ENCODE assay signal across 14 cellular contexts in genomic region chr21:32328595-32328994, GRCh38. TPM values are rescaled to one million over a fixed set of nuclear protein-coding genes. Genes with fewer than 3 reads are reported as not detected.
A peak's percentile ranks its signal among the peaks of the same experiment; 100 is the strongest.
DNase-seq lines count a peak whose midpoint lies in the region; ATAC-seq and TF ChIP-seq lines count a peak whose summit lies in the region.
"Had no signal": no experiment of that assay in that cellular context is flagged by ENCODE, and none has a peak within 500 bp of the region (broad histone marks: within the 10 kb centered on the region; RNA-seq: fewer than 3 reads in every experiment).

No MANE protein-coding gene starts in this region.

- TF ChIP-seq CTCF in esophagus squamous epithelium (IDR thresholded peaks at IDR 0.05): no peak

- H3K9me3 ChIP-seq in esophagus squamous epithelium: no peaks in the 10 kb centered on the region
- no peaks in the 10 kb centered on the region for H3K9me3 ChIP-seq in muscle layer of duodenum (ENCODE audit: control insufficient read depth in 1 of 2, low read length in 2 of 2)

- H3K9me3 Mint-ChIP-seq in activated naive CD4-positive, alpha-beta T cell treated with anti-CD3 and anti-CD28 coated beads, Interleukin-2, amount 50 U/mL, for 72 hours: no peaks in the 10 kb centered on the region
- H3K9me3 Mint-ChIP-seq: CD8-positive, alpha-beta memory T cell had no signal

- TF ChIP-seq POLR2A in esophagus squamous epithelium (IDR thresholded peaks at IDR 0.05): no peak

- H3K27ac Mint-ChIP-seq in activated naive CD4-positive, alpha-beta T cell treated with anti-CD3 and anti-CD28 coated beads, Interleukin-2, amount 50 U/mL, for 72 hours: peak overlapping the region in 1 of 2 donors; percentile 81
- H3K27ac Mint-ChIP-seq: nephron progenitor cell had no signal

- ATAC-seq in GM21737 (IDR thresholded peaks at IDR 0.05; ENCODE audit: unreplicated experiment): no peak
- ATAC-seq in activated naive CD4-positive, alpha-beta T cell treated with anti-CD3 and anti-CD28 coated beads, Interleukin-2, amount 50 U/mL, for 72 hours: no peak

- 44 to 51% methylated on average over 3 of the region's 3 CpGs for WGBS in esophagus squamous epithelium, 2 donors

- peaks cover 0 to 23% (median 13%) of the 10 kb centered on the region in 3 donors for H3K4me1 ChIP-seq in esophagus squamous epithelium
- H3K4me1 ChIP-seq in muscle layer of duodenum (ENCODE audit: control insufficient read depth in 1 of 2, insufficient read depth in 2 of 2, low read length in 2 of 2): peaks cover 0 to 21% of the 10 kb centered on the region in 2 donors

- H3K27me3 ChIP-seq in esophagus squamous epithelium: no peaks in the 10 kb centered on the region
- no peaks in the 10 kb centered on the region for H3K27me3 ChIP-seq in muscle layer of duodenum (ENCODE audit: low read depth, low read length)

- peaks cover 16 to 96% (median 25%) of the 10 kb centered on the region in 3 donors for H3K36me3 ChIP-seq in esophagus squamous epithelium
- H3K36me3 ChIP-seq in muscle layer of duodenum (ENCODE audit: control insufficient read depth in 1 of 2, insufficient read depth in 2 of 2, low read length in 2 of 2): peaks cover 28% of the 10 kb centered on the region in 2 donors

- DNase-seq in M059J (ENCODE audit: low read depth) (peak; percentile 36), esophagus squamous epithelium (lab: John Stamatoyannopoulos, UW) (no peak), superior temporal gyrus (ENCODE audit: extremely low spot score) (peak; percentile 57), NCI-H2196 (lab: John Stamatoyannopoulos, UW; ENCODE audit: unreplicated experiment) (no peak)
- DNase-seq in activated CD4-positive, alpha-beta T cell treated with anti-CD3 and anti-CD28 coated beads for 48 hours: no peak
- DNase-seq in activated naive CD4-positive, alpha-beta T cell treated with anti-CD3 and anti-CD28 coated beads, Interleukin-2, amount 50 U/mL, for 72 hours (ENCODE audit: low spot score in 2 of 2): no peak
- DNase-seq: CD8-positive, alpha-beta memory T cell; MV-4-11; NCI-H510A; nephron progenitor cell; stimulated activated naive CD4-positive, alpha-beta T cell treated with Interleukin-2 at 50 U/mL for 16 hours had no signal

- H3K36me3 Mint-ChIP-seq in activated naive CD4-positive, alpha-beta T cell treated with anti-CD3 and anti-CD28 coated beads, Interleukin-2, amount 50 U/mL, for 72 hours: peaks cover 75% of the 10 kb centered on the region in 2 donors

- H3K4me3 ChIP-seq in esophagus squamous epithelium (no peak overlapping the region), muscle layer of duodenum (ENCODE audit: low read depth in 1 of 2, low read length in 2 of 2) (peak overlapping the region in 1 of 2 donors; percentile 9)

- H3K27ac ChIP-seq in esophagus squamous epithelium (peak overlapping the region; percentile 35 to 74 (median 68)), muscle layer of duodenum (ENCODE audit: low read length) (peak overlapping the region; percentile 71)
- H3K27ac ChIP-seq: HL-60 had no signal

- intact Hi-C loops in esophagus squamous epithelium (cut with DNase I): no loop called here

RNA-seq across cellular contexts. Expression of gene MRAP, which starts 29.9 kb away (rescaled TPM):
- not detected in 2 replicates for total RNA-seq in M059J (2014; rRNA removed; shearing (Covaris generic))
- under 1 TPM in 1 of 4 donors, not detected in 3; 0.29 TPM for total RNA-seq in esophagus squamous epithelium
- not detected for total RNA-seq in activated naive CD4-positive, alpha-beta T cell treated with anti-CD3 and anti-CD28 coated beads, Interleukin-2, amount 50 U/mL, for 72 hours
- total RNA-seq: CD8-positive, alpha-beta memory T cell had no signal

RNA-seq across cellular contexts. Expression of gene MIS18A, which starts 49.7 kb away (rescaled TPM):
- 21.8 and 35.2 TPM in 2 replicates for total RNA-seq in M059J (2014; rRNA removed; shearing (Covaris generic))
- 10 to 100 TPM in 2 of 4 donors, 1 to 10 TPM in 2; 4.3 to 13.7 (median 8.9) TPM for total RNA-seq in esophagus squamous epithelium
- total RNA-seq in activated naive CD4-positive, alpha-beta T cell treated with anti-CD3 and anti-CD28 coated beads, Interleukin-2, amount 50 U/mL, for 72 hours: 10 to 100 TPM; 26.6 to 29.7 TPM

Comparison
In these comparisons a context has a peak if more than half of its experiments do, and no peak if none do; other contexts are left out.
1. DNase-seq: peak in M059J (single experiment) and superior temporal gyrus (single experiment); none in esophagus squamous epithelium (single experiment), activated CD4-positive, alpha-beta T cell treated with anti-CD3 and anti-CD28 coated beads for 48 hours (single experiment), NCI-H2196 (single experiment) and activated naive CD4-positive, alpha-beta T cell treated with anti-CD3 and anti-CD28 coated beads, Interleukin-2, amount 50 U/mL, for 72 hours (0 of 2).